In the genomic region with DNA sequence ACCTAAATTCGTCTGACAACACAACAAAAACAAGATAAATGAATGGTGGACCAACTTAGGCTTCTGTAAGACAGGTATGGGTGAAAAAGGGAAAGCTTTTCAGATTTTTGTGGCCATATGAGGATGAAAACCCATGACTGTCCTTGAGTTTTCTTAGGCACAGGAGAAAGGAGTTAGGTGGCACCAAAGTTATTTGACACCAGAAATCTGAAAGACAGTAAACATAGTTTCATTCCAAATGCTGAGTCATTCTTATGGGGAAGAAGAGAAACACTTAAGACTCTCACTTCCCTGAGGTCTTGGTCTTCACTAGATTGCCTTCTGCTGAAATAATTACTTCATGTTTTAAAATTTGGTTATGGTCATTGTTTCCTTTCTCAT, we compare ENCODE assay signal across 8 cellular contexts. TPM values are rescaled to one million over a fixed set of nuclear protein-coding genes. Genes with fewer than 3 reads are reported as not detected.
A peak's percentile ranks its signal among the peaks of the same experiment; 100 is the strongest.
DNase-seq lines count a peak whose midpoint lies in the region; ATAC-seq and TF ChIP-seq lines count a peak whose summit lies in the region.

No MANE protein-coding gene starts in this region.

- no peaks in the 10 kb centered on the region for H3F3A ChIP-seq in GM23338 (replicated peaks; ENCODE audit: low read depth)

- H4K20me1 ChIP-seq in GM23338 (replicated peaks; ENCODE audit: insufficient read depth) = no peaks in the 10 kb centered on the region

- 0 out of 2 replicates have a peak overlapping the region, but pooled peaks have one; percentile 27 for H3K4me2 ChIP-seq in GM23338

- H2AFZ ChIP-seq in GM23338 = peak overlapping the region; percentile 16; the same call in 1 of the 2 replicates

- TF ChIP-seq CTCF in GM23338 (conservative IDR thresholded peaks at IDR 0.05; ENCODE audit: low read depth in 2 of 2) = no peak

- ATAC-seq in GM18499 (IDR thresholded peaks at IDR 0.05; ENCODE audit: insufficient read depth, unreplicated experiment) (peak; percentile 79), GM23338 (no peak)

- no peaks in the 10 kb centered on the region for H3K27me3 ChIP-seq in GM23338 (ENCODE audit: insufficient read depth)

- no peaks in the 10 kb centered on the region for H3K36me3 Mint-ChIP-seq in GM23338 (ENCODE audit: low read depth)

- peaks cover 4% of the 10 kb centered on the region; the same call in 1 of the 2 replicates for H3K9me2 ChIP-seq in GM23338 (ENCODE audit: insufficient read depth)

- no peak overlapping the region for H3K4me3 ChIP-seq in GM23338

- no peak overlapping the region for H3K27ac ChIP-seq in GM23338 (ENCODE audit: low read depth)

- H3K4me3 Mint-ChIP-seq in GM23338 = no peak overlapping the region

- H3K4me1 ChIP-seq in GM23338 (ENCODE audit: insufficient read depth) = peaks cover 13% of the 10 kb centered on the region

- no peaks in the 10 kb centered on the region for H3K36me3 ChIP-seq in GM23338 (ENCODE audit: insufficient read depth)

- in situ Hi-C loops in KBM-7 (cut with MboI; ENCODE audit: low pct_unique_long_range_greater_than_20kb, low sequenced_read_pairs) = no loop called here

- H3K9me3 Mint-ChIP-seq in GM23338 = no peaks in the 10 kb centered on the region

- no peaks in the 10 kb centered on the region for H3K79me2 ChIP-seq in GM23338 (replicated peaks; ENCODE audit: insufficient read depth)

- DNase-seq in GM23338 (ENCODE audit: low spot score) (peak; percentile 23), KBM-7 (peak; percentile 70), astrocyte of the hippocampus (ENCODE audit: low read depth, low spot score) (peak; percentile 62), pons (ENCODE audit: low spot score) (peak; percentile 58), nucleus accumbens (lab: John Stamatoyannopoulos, UW) (no peak), amygdala (lab: John Stamatoyannopoulos, UW) (no peak), NCI-H1417 treated with DMSO at 0.1 percent for 48 hours (lab: John Stamatoyannopoulos, UW) (no peak)

- H3K27ac Mint-ChIP-seq in GM23338 = peak overlapping the region; percentile 87

- peaks cover 28% of the 10 kb centered on the region for H3K4me1 Mint-ChIP-seq in GM23338

- H3K27me3 Mint-ChIP-seq in GM23338 (ENCODE audit: insufficient read depth, low read depth, poor library complexity) = peaks cover 5% of the 10 kb centered on the region

TF ChIP-seq in GM23338, 12 proteins besides CTCF, POLR2A, EP300 and RAD21:
- no peak for TF ChIP-seq ZNF114 (CRISPR knock-in tag; IDR thresholded peaks at IDR 0.05)
- no peak for TF ChIP-seq STAT1 (IDR thresholded peaks at IDR 0.05; ENCODE audit: unreplicated experiment)
- TF ChIP-seq ZNF462 (CRISPR knock-in tag; IDR thresholded peaks at IDR 0.05) = no peak
- no peak for TF ChIP-seq ETS1 (IDR thresholded peaks at IDR 0.05)
- TF ChIP-seq, protein P1, sequence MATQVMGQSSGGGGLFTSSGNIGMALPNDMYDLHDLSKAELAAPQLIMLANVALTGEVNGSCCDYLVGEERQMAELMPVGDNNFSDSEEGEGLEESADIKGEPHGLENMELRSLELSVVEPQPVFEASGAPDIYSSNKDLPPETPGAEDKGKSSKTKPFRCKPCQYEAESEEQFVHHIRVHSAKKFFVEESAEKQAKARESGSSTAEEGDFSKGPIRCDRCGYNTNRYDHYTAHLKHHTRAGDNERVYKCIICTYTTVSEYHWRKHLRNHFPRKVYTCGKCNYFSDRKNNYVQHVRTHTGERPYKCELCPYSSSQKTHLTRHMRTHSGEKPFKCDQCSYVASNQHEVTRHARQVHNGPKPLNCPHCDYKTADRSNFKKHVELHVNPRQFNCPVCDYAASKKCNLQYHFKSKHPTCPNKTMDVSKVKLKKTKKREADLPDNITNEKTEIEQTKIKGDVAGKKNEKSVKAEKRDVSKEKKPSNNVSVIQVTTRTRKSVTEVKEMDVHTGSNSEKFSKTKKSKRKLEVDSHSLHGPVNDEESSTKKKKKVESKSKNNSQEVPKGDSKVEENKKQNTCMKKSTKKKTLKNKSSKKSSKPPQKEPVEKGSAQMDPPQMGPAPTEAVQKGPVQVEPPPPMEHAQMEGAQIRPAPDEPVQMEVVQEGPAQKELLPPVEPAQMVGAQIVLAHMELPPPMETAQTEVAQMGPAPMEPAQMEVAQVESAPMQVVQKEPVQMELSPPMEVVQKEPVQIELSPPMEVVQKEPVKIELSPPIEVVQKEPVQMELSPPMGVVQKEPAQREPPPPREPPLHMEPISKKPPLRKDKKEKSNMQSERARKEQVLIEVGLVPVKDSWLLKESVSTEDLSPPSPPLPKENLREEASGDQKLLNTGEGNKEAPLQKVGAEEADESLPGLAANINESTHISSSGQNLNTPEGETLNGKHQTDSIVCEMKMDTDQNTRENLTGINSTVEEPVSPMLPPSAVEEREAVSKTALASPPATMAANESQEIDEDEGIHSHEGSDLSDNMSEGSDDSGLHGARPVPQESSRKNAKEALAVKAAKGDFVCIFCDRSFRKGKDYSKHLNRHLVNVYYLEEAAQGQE (IDR thresholded peaks at IDR 0.05; ENCODE audit: unreplicated experiment) = no peak
- TF ChIP-seq EZH2phosphoT487 (IDR thresholded peaks at IDR 0.05; ENCODE audit: unreplicated experiment) = no peak

RNA-seq across cellular contexts. Expression of gene GPD2, which starts 5.2 kb away (rescaled TPM):
- total RNA-seq in GM23338 (2014; rRNA removed; shearing (Covaris generic)) = 67.4 and 83.2 TPM in 2 replicates
- polyA plus RNA-seq in GM23338 (2016; fragmentation: Nextera tagmentation; extraction: Ambion mirVana) = 7.6 and 9.4 TPM in 2 replicates

Comparison
In these comparisons a context has a peak if more than half of its experiments do, and no peak if none do; other contexts are left out.
1. DNase-seq: peak in GM23338 (single experiment), KBM-7 (single experiment), astrocyte of the hippocampus (single experiment) and pons (single experiment); none in nucleus accumbens (0 of 56), amygdala (0 of 56) and NCI-H1417 treated with DMSO at 0.1 percent for 48 hours (single experiment).